ENCODE assay signal across 8 cellular contexts in genomic region chr3:58333206-58334012, GRCh38. TPM values are rescaled to one million over a fixed set of nuclear protein-coding genes. Genes with fewer than 3 reads are reported as not detected.
A peak's percentile ranks its signal among the peaks of the same experiment; 100 is the strongest.
DNase-seq lines count a peak whose midpoint lies in the region; ATAC-seq and TF ChIP-seq lines count a peak whose summit lies in the region.

No MANE protein-coding gene starts in this region.

- TF ChIP-seq CTCF in BE2C (IDR thresholded peaks at IDR 0.05; ENCODE audit: low read depth, low read length) (no peak), body of pancreas (IDR thresholded peaks at IDR 0.05) (no peak)

- H3K36me3 ChIP-seq in BE2C = no peaks in the 10 kb centered on the region
- H3K36me3 ChIP-seq in body of pancreas (replicated peaks in 1 of 2; ENCODE audit: insufficient read depth in 1 of 2, low read depth in 2 of 2) = no peaks in the 10 kb centered on the region
- H3K36me3 ChIP-seq in iPS-20b (ENCODE audit: insufficient read depth, low read depth, low read length) = no peaks in the 10 kb centered on the region
- H3K36me3 ChIP-seq in skeletal muscle satellite cell (ENCODE audit: insufficient read depth, low read length) = no peaks in the 10 kb centered on the region

- DNase-seq in BE2C (peak; percentile 19), SK-MEL-5 (ENCODE audit: low read depth, low spot score) (peak; percentile 23), body of pancreas (peak in 3 of 4 donors; percentile 24 to 50 (median 26))

- in situ Hi-C loops in SK-MEL-5 (cut with HindIII; ENCODE audit: low pct_unique_long_range_greater_than_20kb, low sequenced_read_pairs) = no loop called here

- H3K27me3 ChIP-seq in BE2C (no peaks in the 10 kb centered on the region), body of pancreas (no peaks in the 10 kb centered on the region), iPS-20b (ENCODE audit: insufficient read depth, low read length) (peaks cover 25% of the 10 kb centered on the region), skeletal muscle satellite cell (ENCODE audit: control insufficient read depth, insufficient read depth, low read length) (no peaks in the 10 kb centered on the region)

- peak overlapping the region in 3 of 4 donors; percentile 39 to 60 (median 39) for H3K27ac ChIP-seq in body of pancreas
- no peak overlapping the region for H3K27ac ChIP-seq in iPS-20b (ENCODE audit: low read length)

- H3K4me1 ChIP-seq in BE2C = no peaks in the 10 kb centered on the region
- H3K4me1 ChIP-seq in body of pancreas = peaks cover 28% of the 10 kb centered on the region
- H3K4me1 ChIP-seq in iPS-20b (ENCODE audit: insufficient read depth, low read length) = no peaks in the 10 kb centered on the region; the same call in 1 of the 2 replicates
- peaks cover 34% of the 10 kb centered on the region for H3K4me1 ChIP-seq in skeletal muscle satellite cell (ENCODE audit: control insufficient read depth, insufficient read depth, low read length)

- H3K4me3 ChIP-seq in BE2C (ENCODE audit: low read depth, low read length) = peak overlapping the region; percentile 68
- H3K4me3 ChIP-seq in body of pancreas = peak overlapping the region; percentile 68 to 78
- H3K4me3 ChIP-seq in iPS-20b (ENCODE audit: low read length) = peak overlapping the region; percentile 67
- peak overlapping the region; percentile 93 for H3K4me3 ChIP-seq in skeletal muscle satellite cell (ENCODE audit: low read length)

- H3K4me2 ChIP-seq in skeletal muscle satellite cell (ENCODE audit: low read length) = peak overlapping the region; percentile 98

- H3K9me3 ChIP-seq in BE2C (no peaks in the 10 kb centered on the region), body of pancreas (no peaks in the 10 kb centered on the region), iPS-20b (ENCODE audit: insufficient read depth, low read depth, low read length) (no peaks in the 10 kb centered on the region), skeletal muscle satellite cell (replicated peaks; ENCODE audit: low read length) (no peaks in the 10 kb centered on the region)

- ATAC-seq in GM19035 (IDR thresholded peaks at IDR 0.05; ENCODE audit: unreplicated experiment) (peak; percentile 40), HG03196 (IDR thresholded peaks at IDR 0.05; ENCODE audit: unreplicated experiment) (peak; percentile 33), body of pancreas (peak; percentile 47), GM18517 (IDR thresholded peaks at IDR 0.05; ENCODE audit: unreplicated experiment) (no peak)

- intact Hi-C loops in body of pancreas (cut with DNase I) = no loop called here

- H3K9ac ChIP-seq in iPS-20b (ENCODE audit: low read depth, low read length) (no peak overlapping the region), skeletal muscle satellite cell (ENCODE audit: low read depth, low read length) (peak overlapping the region; percentile 88)

- TF ChIP-seq POLR2A in body of pancreas (IDR thresholded peaks at IDR 0.05) = no peak

- 2 to 5% methylated on average over 4 to 35 of the region's 37 CpGs for WGBS in body of pancreas, 2 donors

RNA-seq across cellular contexts. Expression of gene PXK, which starts 0.7 kb away (rescaled TPM):
- polyA plus RNA-seq in BE2C (2012; ENCODE audit: insufficient read depth, insufficient read length, low read depth) = 5.3 TPM
- 42.0 and 45.8 TPM in 2 replicates for total RNA-seq in SK-MEL-5 (2014; rRNA removed; shearing (Covaris generic))
- polyA plus RNA-seq in SK-MEL-5 (2015; cell fraction: cytosol; rRNA removed) = 37.3 and 42.9 TPM in 2 replicates
- 34.2 and 46.6 TPM in 2 replicates for polyA plus RNA-seq in SK-MEL-5 (2015; cell fraction: nucleus; rRNA removed)
- 10 to 100 TPM in 1 of 2 donors, 1 to 10 TPM in 1; 8.2 to 12.7 TPM for total RNA-seq in body of pancreas
- total RNA-seq in skeletal muscle satellite cell (2012; rRNA removed) = 22.1 and 25.3 TPM in 2 replicates

RNA-seq across cellular contexts. Expression of gene HTD2, which starts 27.1 kb away (rescaled TPM):
- 4.7 TPM for polyA plus RNA-seq in BE2C (2012; ENCODE audit: insufficient read depth, insufficient read length, low read depth)
- total RNA-seq in SK-MEL-5 (2014; rRNA removed; shearing (Covaris generic)) = 11.2 and 14.4 TPM in 2 replicates
- polyA plus RNA-seq in SK-MEL-5 (2015; cell fraction: cytosol; rRNA removed) = 9.7 and 13.8 TPM in 2 replicates
- 2.9 and 3.0 TPM in 2 replicates for polyA plus RNA-seq in SK-MEL-5 (2015; cell fraction: nucleus; rRNA removed)
- total RNA-seq in body of pancreas = 1 to 10 TPM in 1 of 2 donors, under 1 TPM in 1; 0.99 to 4.9 TPM
- total RNA-seq in skeletal muscle satellite cell (2012; rRNA removed) = 5.6 and 8.1 TPM in 2 replicates

RNA-seq across cellular contexts. Expression of gene RPP14, which starts 27.4 kb away (rescaled TPM):
- polyA plus RNA-seq in BE2C (2012; ENCODE audit: insufficient read depth, insufficient read length, low read depth) = 4.1 TPM
- 25.4 and 26.4 TPM in 2 replicates for total RNA-seq in SK-MEL-5 (2014; rRNA removed; shearing (Covaris generic))
- polyA plus RNA-seq in SK-MEL-5 (2015; cell fraction: cytosol; rRNA removed) = 16.9 and 18.1 TPM in 2 replicates
- polyA plus RNA-seq in SK-MEL-5 (2015; cell fraction: nucleus; rRNA removed) = 18.2 and 23.8 TPM in 2 replicates
- 1 to 10 TPM; 3.6 to 4.3 TPM for total RNA-seq in body of pancreas
- total RNA-seq in skeletal muscle satellite cell (2012; rRNA removed) = 10.3 and 14.2 TPM in 2 replicates
